In the genomic region with DNA sequence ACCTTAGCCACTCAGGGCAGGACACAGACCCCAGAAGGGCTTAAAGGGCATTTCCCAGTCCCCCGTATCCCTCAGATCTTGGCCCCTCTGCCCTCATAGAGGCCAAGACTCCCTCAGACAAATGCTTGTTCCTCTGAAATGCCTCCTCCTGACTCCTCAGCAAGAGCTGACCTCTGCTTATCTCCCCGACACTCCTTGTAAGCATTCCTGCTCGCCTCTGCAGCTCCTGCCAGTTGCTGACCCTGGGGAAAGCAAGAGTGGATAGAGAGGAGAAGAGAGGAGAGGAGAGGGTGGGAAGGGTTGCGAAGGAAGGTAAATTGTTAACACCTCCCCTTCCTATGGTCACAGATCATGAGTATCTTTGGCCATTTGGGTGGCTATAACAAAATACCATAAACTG, we compare ENCODE assay signal across 1 cellular context.
TF ChIP-seq lines count a peak whose summit lies in the region.

No MANE protein-coding gene starts in this region.

TF ChIP-seq in HepG2, 621 proteins besides CTCF, POLR2A, EP300 and RAD21:
- 0 out of 2 replicates have a peak, but pooled peaks have one; percentile 17 for TF ChIP-seq BORCS8-MEF2B (CRISPR knock-in tag; IDR thresholded peaks at IDR 0.05)
- TF ChIP-seq, protein P1, sequence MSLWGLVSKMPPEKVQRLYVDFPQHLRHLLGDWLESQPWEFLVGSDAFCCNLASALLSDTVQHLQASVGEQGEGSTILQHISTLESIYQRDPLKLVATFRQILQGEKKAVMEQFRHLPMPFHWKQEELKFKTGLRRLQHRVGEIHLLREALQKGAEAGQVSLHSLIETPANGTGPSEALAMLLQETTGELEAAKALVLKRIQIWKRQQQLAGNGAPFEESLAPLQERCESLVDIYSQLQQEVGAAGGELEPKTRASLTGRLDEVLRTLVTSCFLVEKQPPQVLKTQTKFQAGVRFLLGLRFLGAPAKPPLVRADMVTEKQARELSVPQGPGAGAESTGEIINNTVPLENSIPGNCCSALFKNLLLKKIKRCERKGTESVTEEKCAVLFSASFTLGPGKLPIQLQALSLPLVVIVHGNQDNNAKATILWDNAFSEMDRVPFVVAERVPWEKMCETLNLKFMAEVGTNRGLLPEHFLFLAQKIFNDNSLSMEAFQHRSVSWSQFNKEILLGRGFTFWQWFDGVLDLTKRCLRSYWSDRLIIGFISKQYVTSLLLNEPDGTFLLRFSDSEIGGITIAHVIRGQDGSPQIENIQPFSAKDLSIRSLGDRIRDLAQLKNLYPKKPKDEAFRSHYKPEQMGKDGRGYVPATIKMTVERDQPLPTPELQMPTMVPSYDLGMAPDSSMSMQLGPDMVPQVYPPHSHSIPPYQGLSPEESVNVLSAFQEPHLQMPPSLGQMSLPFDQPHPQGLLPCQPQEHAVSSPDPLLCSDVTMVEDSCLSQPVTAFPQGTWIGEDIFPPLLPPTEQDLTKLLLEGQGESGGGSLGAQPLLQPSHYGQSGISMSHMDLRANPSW (CRISPR knock-in tag; IDR thresholded peaks at IDR 0.05; ENCODE audit: borderline replicate concordance), result no peak
